24 cellular contexts compared by ENCODE assay signal in the genomic region with DNA sequence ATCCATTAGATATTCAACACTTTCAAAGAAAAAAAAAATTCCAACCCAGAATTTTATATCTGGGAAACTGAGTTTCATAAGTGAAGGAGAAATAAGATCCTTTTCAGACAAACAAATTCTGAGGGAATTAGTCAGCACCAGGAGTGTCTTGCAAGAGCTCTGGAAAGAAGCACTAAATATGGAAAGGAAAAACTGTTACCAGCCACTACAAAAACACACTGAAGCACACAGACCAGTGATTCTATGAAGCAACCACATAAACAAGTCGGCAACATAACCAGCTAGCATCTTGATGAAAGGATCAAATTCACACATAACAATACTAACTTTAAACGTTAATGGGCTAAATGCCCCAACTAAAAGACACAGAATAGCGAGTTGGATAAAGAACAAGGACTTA.
DNase-seq lines count a peak whose midpoint lies in the region; ATAC-seq, FAIRE-seq and TF ChIP-seq lines count a peak whose summit lies in the region.
"Had no signal": no experiment of that assay in that cellular context is flagged by ENCODE, and none has a peak within 500 bp of the region (broad histone marks: within the 10 kb centered on the region; RNA-seq: fewer than 3 reads in every experiment).

No MANE protein-coding gene starts in this region.

- no peaks in the 10 kb centered on the region for H3K27me3 ChIP-seq in breast epithelium
- no peaks in the 10 kb centered on the region for H3K27me3 ChIP-seq in K562 (ENCODE audit: control insufficient read depth in 2 of 2, insufficient read depth in 2 of 2, low read length in 2 of 2)

- CTCF ChIA-PET in MCF 10A (lab: Yijun Ruan, JAX): interaction anchor here (0.7 kb wide), 3 partner anchors 9 to 729 kb away, joined by 3 to 4 read pairs (median 3); no protein-coding TSS in a partner anchor
- CTCF ChIA-PET in K562 (lab: Yijun Ruan, JAX; ENCODE audit: low intra/inter-chr PET ratio): no interaction called here

- ATAC-seq in K562: no peak
- ATAC-seq: A549 had no signal

- no peak overlapping the region for H3K4me3 ChIP-seq in breast epithelium
- no peak overlapping the region for H3K4me3 ChIP-seq in K562
- H3K4me3 ChIP-seq: A549, GM23248, HAP-1 had no signal

- no peaks in the 10 kb centered on the region for H3K4me1 Mint-ChIP-seq in MCF 10A (ENCODE audit: insufficient read depth, unreplicated experiment)

- H3K4me2 ChIP-seq in K562 (ENCODE audit: insufficient read depth, low read length): no peak overlapping the region
- H3K4me2 ChIP-seq: A549 had no signal

- TF ChIP-seq CTCF in MCF 10A (IDR thresholded peaks at IDR 0.05; ENCODE audit: unreplicated experiment) (no peak), breast epithelium (IDR thresholded peaks at IDR 0.05) (no peak), K562 (IDR thresholded peaks at IDR 0.05 in 2 of 3, conservative IDR thresholded peaks at IDR 0.05 in 1 of 3; ENCODE audit: insufficient read depth in 2 of 3, low read depth in 1 of 3, low read length in 3 of 3) (no peak)

- in situ Hi-C loops in K562 (cut with MboI): no loop called here

- no peak for TF ChIP-seq POLR2A in breast epithelium (IDR thresholded peaks at IDR 0.05)
- TF ChIP-seq POLR2A in K562 (conservative IDR thresholded peaks at IDR 0.05): no peak

- H3K4me1 ChIP-seq in breast epithelium: no peaks in the 10 kb centered on the region
- H3K4me1 ChIP-seq in K562 (replicated peaks in 1 of 2; ENCODE audit: control insufficient read depth in 2 of 2, insufficient read depth in 2 of 2, low read length in 2 of 2): no peaks in the 10 kb centered on the region
- H3K4me1 ChIP-seq: A549, Caco-2, HAP-1 had no signal

- no peak overlapping the region for H3K27ac ChIP-seq in breast epithelium
- H3K27ac ChIP-seq in K562 (ENCODE audit: extremely low read depth, low read depth, low read length): no peak overlapping the region
- H3K27ac ChIP-seq: 22Rv1, A549, C4-2B, GM23248 had no signal

- POLR2A ChIA-PET in MCF 10A (lab: Yijun Ruan, JAX) (no interaction called here), K562 (lab: Yijun Ruan, JAX) (no interaction called here)

- H3K36me3 ChIP-seq in breast epithelium: no peaks in the 10 kb centered on the region
- H3K36me3 ChIP-seq in K562 (ENCODE audit: control insufficient read depth, insufficient read depth, low read length): no peaks in the 10 kb centered on the region
- H3K36me3 ChIP-seq: HAP-1 had no signal

- BruUV-seq in MCF 10A (replicated peaks; lab: Mats Ljungman, UMichigan) (no TSS peak), K562 (replicated peaks; lab: Mats Ljungman, UMichigan) (no TSS peak)

- H3K79me2 ChIP-seq in K562 (ENCODE audit: control insufficient read depth, insufficient read depth, low read length): no peaks in the 10 kb centered on the region

- H3K4me3 Mint-ChIP-seq in MCF 10A (ENCODE audit: unreplicated experiment): no peak overlapping the region
- H3K4me3 Mint-ChIP-seq: CD4-positive, alpha-beta T cell had no signal

- peak overlapping the region; percentile 5 for H3K27ac Mint-ChIP-seq in MCF 10A (ENCODE audit: low read depth, unreplicated experiment)
- H3K27ac Mint-ChIP-seq: CD4-positive, alpha-beta T cell had no signal

- intact Hi-C loops in MCF 10A (cut with micrococcal nuclease) (no loop called here), breast epithelium (cut with DNase I; ENCODE audit: low total_unique reads) (no loop called here), K562 (cut with micrococcal nuclease) (no loop called here)

- H3K9me1 ChIP-seq in K562 (ENCODE audit: control insufficient read depth, insufficient read depth, low read length): no peaks in the 10 kb centered on the region

- H2AFZ ChIP-seq in K562 (ENCODE audit: low read depth, low read length): no peak overlapping the region
- H2AFZ ChIP-seq: GM23248 had no signal

- H3K36me3 Mint-ChIP-seq in MCF 10A (ENCODE audit: insufficient read depth, unreplicated experiment): no peaks in the 10 kb centered on the region

- no peak overlapping the region for H3K9ac ChIP-seq in K562 (ENCODE audit: insufficient read depth in 1 of 2, low read depth in 2 of 2, low read length in 2 of 2)
- H3K9ac ChIP-seq: GM23248 had no signal

- H3K9me3 ChIP-seq in breast epithelium (no peaks in the 10 kb centered on the region), K562 (replicated peaks; ENCODE audit: control insufficient read depth, insufficient read depth, low read depth, low read length) (peaks cover 5% of the 10 kb centered on the region; the same call in 1 of the 2 replicates)
- H3K9me3 ChIP-seq: A549, Caco-2, HAP-1 had no signal

- peak; percentile 26 for DNase-seq in MCF 10A (ENCODE audit: unreplicated experiment)
- DNase-seq in breast epithelium (ENCODE audit: low spot score in 2 of 2): no peak
- DNase-seq in K562 (ENCODE audit: extremely low read depth in 1 of 4, low spot score in 3 of 4): no peak
- DNase-seq in iris pigment epithelial cell (ENCODE audit: low read depth): peak; percentile 10
- DNase-seq in NCI-H748 treated with DMSO at 0.1 percent for 48 hours (lab: John Stamatoyannopoulos, UW): no peak
- DNase-seq in DMS153 treated with DMSO at 0.1 percent for 48 hours (lab: John Stamatoyannopoulos, UW; ENCODE audit: unreplicated experiment): no peak
- no peak for DNase-seq in HuH-7.5 (ENCODE audit: low spot score)
- no peak for DNase-seq in NCI-H187 (lab: John Stamatoyannopoulos, UW)
- DNase-seq: AML-193; Caco-2; CD4-positive, alpha-beta T cell; DMS53; DND-41; EL; GM23248; IMR-90 had no signal

- no peak for TF ChIP-seq EP300 in K562 (IDR thresholded peaks at IDR 0.05; ENCODE audit: low read length)

- H3K27me3 Mint-ChIP-seq in MCF 10A (ENCODE audit: insufficient read depth, unreplicated experiment): no peaks in the 10 kb centered on the region
- H3K27me3 Mint-ChIP-seq: CD4-positive, alpha-beta T cell had no signal

- under 1% methylated on average over 3 of the region's 3 CpGs for WGBS in K562 (ENCODE audit: insufficient coverage, low coverage, missing lambda C conversion rate)

- no peaks in the 10 kb centered on the region for H3K9me3 Mint-ChIP-seq in MCF 10A (ENCODE audit: unreplicated experiment)

- no peaks in the 10 kb centered on the region for H4K20me1 ChIP-seq in K562 (replicated peaks; ENCODE audit: control insufficient read depth, insufficient read depth, low read length)

- TF ChIP-seq RAD21 in K562 (CRISPR knock-in tag; conservative IDR thresholded peaks at IDR 0.05 in 1 of 2, IDR thresholded peaks at IDR 0.05 in 1 of 2): no peak

- FAIRE-seq in K562 (lab: Jason Lieb, UNC): no peak
- FAIRE-seq: A549, D721Med, G401.6, GM12891, GM19239 had no signal

TF ChIP-seq in K562, 482 proteins besides CTCF, POLR2A, EP300 and RAD21:
- TF ChIP-seq, protein P1, sequence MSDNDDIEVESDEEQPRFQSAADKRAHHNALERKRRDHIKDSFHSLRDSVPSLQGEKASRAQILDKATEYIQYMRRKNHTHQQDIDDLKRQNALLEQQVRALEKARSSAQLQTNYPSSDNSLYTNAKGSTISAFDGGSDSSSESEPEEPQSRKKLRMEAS (CRISPR knock-in tag; IDR thresholded peaks at IDR 0.05): no peak
- TF ChIP-seq MCM3 (IDR thresholded peaks at IDR 0.05) (0 out of 2 replicates have a peak, but pooled peaks have one; percentile 56), FOXJ3 (CRISPR knock-in tag; IDR thresholded peaks at IDR 0.05) (peak; percentile 62; the same call in 1 of the 2 replicates)

Comparison
In these comparisons a context has a peak if more than half of its experiments do, and no peak if none do; other contexts are left out.
1. DNase-seq: peak in MCF 10A (single experiment) and iris pigment epithelial cell (single experiment); none in breast epithelium (0 of 2), K562 (0 of 4), NCI-H748 treated with DMSO at 0.1 percent for 48 hours (single experiment), DMS153 treated with DMSO at 0.1 percent for 48 hours (single experiment), HuH-7.5 (single experiment) and NCI-H187 (0 of 2).